In genomic region chr17:46252804-46253203, GRCh38 we compare ENCODE assay signal across 4 cellular contexts. TPM values are rescaled to one million over a fixed set of nuclear protein-coding genes. Genes with fewer than 3 reads are reported as not detected.
DNase-seq lines count a peak whose midpoint lies in the region; FAIRE-seq and TF ChIP-seq lines count a peak whose summit lies in the region.
"Not testable (repeated sequence)": the region's sequence is repeated elsewhere in the genome, so short reads cannot be mapped to it uniquely, and the experiment has no call there.

No MANE protein-coding gene starts in this region.

- H3K9me3 Mint-ChIP-seq in activated CD4-positive, alpha-beta T cell treated with anti-CD3 and anti-CD28 coated beads, Interleukin-2, amount 10 ng/mL, durations not matched to agents 24 days and 14 days: not testable (repeated sequence)

- H3K27me3 Mint-ChIP-seq in activated CD4-positive, alpha-beta T cell treated with anti-CD3 and anti-CD28 coated beads, Interleukin-2, amount 10 ng/mL, durations not matched to agents 24 days and 14 days: peaks cover 13% of the 10 kb centered on the region

- TF ChIP-seq CTCF in HEK293 (tag by site-specific recombination; IDR thresholded peaks at IDR 0.05); kidney (IDR thresholded peaks at IDR 0.05; ENCODE audit: borderline replicate concordance, extremely low read depth, insufficient read depth): not testable (repeated sequence)

- H3K9ac ChIP-seq in kidney (ENCODE audit: low read length in 2 of 2): not testable (repeated sequence)

- H3K36me3 ChIP-seq in HEK293 (ENCODE audit: control insufficient read depth in 2 of 2, insufficient read depth in 1 of 2, low read length in 2 of 2); kidney (ENCODE audit: control insufficient read depth in 1 of 2, insufficient read depth in 2 of 2, low read length in 2 of 2): not testable (repeated sequence)

- not testable (repeated sequence) for H3K4me1 ChIP-seq in HEK293 (ENCODE audit: control insufficient read depth, insufficient read depth, low read length); kidney (ENCODE audit: control insufficient read depth in 1 of 2, insufficient read depth in 1 of 2, low read depth in 1 of 2, low read length in 2 of 2)

- not testable (repeated sequence) for H3K36me3 Mint-ChIP-seq in activated CD4-positive, alpha-beta T cell treated with anti-CD3 and anti-CD28 coated beads, Interleukin-2, amount 10 ng/mL, durations not matched to agents 24 days and 14 days (ENCODE audit: low read depth)

- intact Hi-C loops in activated CD4-positive, alpha-beta T cell treated with anti-CD3 and anti-CD28 coated beads, Interleukin-2, amount 10 ng/mL, durations not matched to agents 24 days and 14 days (cut with micrococcal nuclease): loop anchor here (1.0 kb wide), 1 partner anchor 33 kb away; no protein-coding TSS in a partner anchor
- intact Hi-C loops in kidney (cut with DNase I); posterior vena cava (cut with DNase I): not testable (repeated sequence)

- not testable (repeated sequence) for H3K27ac Mint-ChIP-seq in activated CD4-positive, alpha-beta T cell treated with anti-CD3 and anti-CD28 coated beads, Interleukin-2, amount 10 ng/mL, durations not matched to agents 24 days and 14 days

- not testable (repeated sequence) for H3K27ac ChIP-seq in HEK293 (ENCODE audit: extremely low read depth, low read depth, low read length); kidney (ENCODE audit: low read depth in 2 of 2, low read length in 2 of 2)

- H3K9me3 ChIP-seq in HEK293 (ENCODE audit: control insufficient read depth, insufficient read depth, low read depth, low read length); kidney (ENCODE audit: control insufficient read depth in 1 of 2, low read length in 2 of 2): not testable (repeated sequence)

- H3K4me1 Mint-ChIP-seq in activated CD4-positive, alpha-beta T cell treated with anti-CD3 and anti-CD28 coated beads, Interleukin-2, amount 10 ng/mL, durations not matched to agents 24 days and 14 days: not testable (repeated sequence)

- not testable (repeated sequence) for H3K4me3 ChIP-seq in HEK293 (ENCODE audit: low read depth, low read length); kidney (ENCODE audit: low read length in 2 of 2)

- CTCF ChIA-PET in HEK293 (lab: Yijun Ruan, JAX): not testable (repeated sequence)

- not testable (repeated sequence) for H3K4me3 Mint-ChIP-seq in activated CD4-positive, alpha-beta T cell treated with anti-CD3 and anti-CD28 coated beads, Interleukin-2, amount 10 ng/mL, durations not matched to agents 24 days and 14 days

- DNase-seq in activated CD4-positive, alpha-beta T cell treated with anti-CD3 and anti-CD28 coated beads, Interleukin-2, amount 10 ng/mL, durations not matched to agents 24 days and 14 days: peak; percentile 53
- peak; percentile 81 for DNase-seq in kidney
- peak; percentile 85 for DNase-seq in posterior vena cava (ENCODE audit: low spot score)

- POLR2A ChIA-PET in HEK293 (lab: Yijun Ruan, JAX): not testable (repeated sequence)

- not testable (repeated sequence) for FAIRE-seq in kidney (lab: Jason Lieb, UNC)

TF ChIP-seq in HEK293, 187 proteins besides CTCF, POLR2A, EP300 and RAD21:
- TF ChIP-seq KLF1 (tag by site-specific recombination; IDR thresholded peaks at IDR 0.05): peak; percentile 52

RNA-seq across cellular contexts. Expression of gene LRRC37A, which starts 42.1 kb away (rescaled TPM):
- 2.4 and 2.7 TPM in 2 replicates for total RNA-seq in activated CD4-positive, alpha-beta T cell treated with anti-CD3 and anti-CD28 coated beads, Interleukin-2, amount 10 ng/mL, durations not matched to agents 24 days and 14 days
- 3.1 TPM for total RNA-seq in kidney
- 0.52 TPM for polyA plus RNA-seq in kidney (ENCODE audit: insufficient read depth, low read depth, low replicate concordance)
- 1 to 10 TPM; 1.7 to 5.4 TPM for total RNA-seq in posterior vena cava

RNA-seq across cellular contexts. Expression of gene KANSL1, which starts 59.6 kb away (rescaled TPM):
- 79.7 and 82.8 TPM in 2 replicates for total RNA-seq in activated CD4-positive, alpha-beta T cell treated with anti-CD3 and anti-CD28 coated beads, Interleukin-2, amount 10 ng/mL, durations not matched to agents 24 days and 14 days
- total RNA-seq in kidney (97.3 TPM), posterior vena cava (10 to 100 TPM; 65.9 to 73.1 TPM)
- polyA plus RNA-seq in kidney (ENCODE audit: insufficient read depth, low read depth, low replicate concordance): 13.7 TPM
